In the genomic region with DNA sequence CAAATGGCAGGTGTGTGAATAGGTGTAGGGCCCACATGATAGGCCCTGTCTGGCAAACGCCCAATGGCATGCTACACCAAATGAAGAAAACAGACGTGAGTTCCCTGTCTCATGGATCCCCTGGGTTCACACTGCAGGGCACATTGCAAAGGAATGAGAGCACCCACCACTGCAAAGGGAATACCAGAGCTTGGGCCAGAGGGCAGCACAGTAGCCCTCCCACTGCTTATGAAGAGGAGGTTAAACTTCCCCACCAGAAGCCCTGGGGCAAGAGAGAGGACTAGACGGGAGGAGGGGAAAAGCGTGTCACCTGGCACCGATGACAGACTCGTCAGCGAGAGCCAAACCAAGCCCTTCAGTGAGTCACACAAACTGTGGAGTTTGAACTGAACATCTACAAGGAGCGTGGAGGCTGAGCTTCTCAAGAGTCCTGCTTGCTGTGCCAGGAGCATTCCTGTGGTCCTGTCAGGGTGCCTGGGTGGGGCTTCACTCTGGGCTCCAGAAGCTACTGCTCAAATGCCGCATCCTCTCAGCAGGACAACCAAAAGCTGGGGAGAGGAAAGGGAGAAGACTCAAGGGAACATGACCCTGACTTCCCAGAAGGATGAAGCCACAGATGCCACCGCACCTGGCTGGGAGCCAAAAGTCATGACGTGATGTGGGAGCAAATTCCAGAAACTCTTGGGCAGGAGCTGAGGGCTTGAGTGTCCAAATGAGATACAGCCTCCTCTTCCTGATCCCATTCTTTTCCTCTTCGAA, we compare ENCODE assay signal across 8 cellular contexts.
DNase-seq lines count a peak whose midpoint lies in the region; ATAC-seq, FAIRE-seq and TF ChIP-seq lines count a peak whose summit lies in the region.

No MANE protein-coding gene starts in this region.

- DNase-seq in AG04449 (ENCODE audit: low read depth, low spot score) (peak; percentile 97), H54 (ENCODE audit: insufficient read length, low spot score) (peak; percentile 77), RPMI8226 (peak; percentile 94), fibroblast of gingiva (ENCODE audit: low read depth) (peak; percentile 100), cortex of kidney (lab: John Stamatoyannopoulos, UW) (no peak), NCI-H2081 treated with DMSO at 0.1 percent for 48 hours (lab: John Stamatoyannopoulos, UW) (no peak)

- H3K36me3 ChIP-seq in neutrophil = no peaks in the 10 kb centered on the region

- H3K4me1 ChIP-seq in neutrophil (ENCODE audit: control insufficient read depth in 1 of 2, insufficient read depth in 1 of 2, low read depth in 1 of 2, low read length in 1 of 2) = peaks cover 53 to 70% of the 10 kb centered on the region in 2 experiments

- POLR2A ChIA-PET in AG04449 (lab: Yijun Ruan, JAX) = interaction anchor here (1.0 to 2.7 kb wide), 3 partner anchors 16 to 344 kb away, joined by 4 to 16 read pairs (median 4); no protein-coding TSS in a partner anchor

- ATAC-seq in HG02571 (IDR thresholded peaks at IDR 0.05; ENCODE audit: unreplicated experiment) = no peak

- no peak for TF ChIP-seq POLR2A in H54 (IDR thresholded peaks at IDR 0.05; ENCODE audit: low read depth, low read length)

- H3K4me3 ChIP-seq in AG04449 (ENCODE audit: low read depth, low read length) (no peak overlapping the region), neutrophil (ENCODE audit: low read depth in 1 of 2, low read length in 1 of 2) (no peak overlapping the region)

- no peaks in the 10 kb centered on the region for H3K27me3 ChIP-seq in neutrophil

- H3K9me3 ChIP-seq in neutrophil = no peaks in the 10 kb centered on the region

- CTCF ChIA-PET in AG04449 (lab: Yijun Ruan, JAX) = interaction anchor here (0.6 to 1.5 kb wide), 3 partner anchors 17 to 455 kb away, joined by 3 to 4 read pairs (median 3); no protein-coding TSS in a partner anchor

- H3K27ac ChIP-seq in neutrophil = peak overlapping the region; percentile 62

- TF ChIP-seq CTCF in AG04449 (IDR thresholded peaks at IDR 0.05; ENCODE audit: insufficient read depth, low read length, missing control alignments) (no peak), neutrophil (IDR thresholded peaks at IDR 0.05) (no peak)

- no peak for FAIRE-seq in H54 (lab: Jason Lieb, UNC)

Comparison
In these comparisons a context has a peak if more than half of its experiments do, and no peak if none do; other contexts are left out.
1. DNase-seq: peak in AG04449 (single experiment), H54 (single experiment), RPMI8226 (single experiment) and fibroblast of gingiva (single experiment); none in cortex of kidney (single experiment) and NCI-H2081 treated with DMSO at 0.1 percent for 48 hours (single experiment).